Comparison of ENCODE assay signal across 19 cellular contexts in genomic region chr3:164486150-164486549, GRCh38.
"Had no signal": no experiment of that assay in that cellular context is flagged by ENCODE, and none has a peak within 500 bp of the region (broad histone marks: within the 10 kb centered on the region; RNA-seq: fewer than 3 reads in every experiment).

No MANE protein-coding gene starts in this region.

- FAIRE-seq: astrocyte, kidney had no signal

- H3K4me3 ChIP-seq: mucosa of descending colon, psoas muscle, SK-N-MC, testis, upper lobe of right lung had no signal

- H3K27ac ChIP-seq: psoas muscle, SK-N-MC, testis, upper lobe of right lung, WERI-Rb-1 had no signal

- H3K9me3 ChIP-seq: mucosa of descending colon, psoas muscle, testis, upper lobe of right lung had no signal

- H3K4me1 ChIP-seq: psoas muscle, testis, upper lobe of right lung had no signal

- DNase-seq: activated CD4-positive, alpha-beta T cell treated with anti-CD3 and anti-CD28 coated beads for 4 hours; activated CD8-positive, alpha-beta memory T cell treated with anti-CD3 and anti-CD28 coated beads, Interleukin-2, amount 50 U/mL, for 48 hours; activated CD8-positive, alpha-beta T cell treated with anti-CD3 and anti-CD28 coated beads for 36 hours; activated naive CD4-positive, alpha-beta T cell; dermis blood vessel endothelial cell; erythroblast; foreskin melanocyte; kidney; mucosa of descending colon; natural killer cell; psoas muscle; stimulated activated CD4-positive, alpha-beta T cell treated with anti-CD3 and anti-CD28 coated beads, Interleukin-4, amount 100 ng/mL, for 1 hour; stimulated activated CD8-positive, alpha-beta memory T cell treated with anti-CD3 and anti-CD28 coated beads, Interleukin-4, amount 100 ng/mL, for 48 hours; T-cell; testis; upper lobe of right lung; WERI-Rb-1 had no signal

- ATAC-seq: activated CD8-positive, alpha-beta T cell treated with anti-CD3 and anti-CD28 coated beads for 36 hours; mucosa of descending colon; natural killer cell; T-cell; upper lobe of right lung had no signal

- H3K27me3 ChIP-seq: testis, upper lobe of right lung had no signal

- H3K36me3 ChIP-seq: upper lobe of right lung, WERI-Rb-1 had no signal
